Comparison of ENCODE assay signal across 21 cellular contexts in genomic region chr1:193013707-193014106, GRCh38. TPM values are rescaled to one million over a fixed set of nuclear protein-coding genes. Genes with fewer than 3 reads are reported as not detected.
DNase-seq lines count a peak whose midpoint lies in the region; ATAC-seq and TF ChIP-seq lines count a peak whose summit lies in the region.
"Had no signal": no experiment of that assay in that cellular context is flagged by ENCODE, and none has a peak within 500 bp of the region (broad histone marks: within the 10 kb centered on the region; RNA-seq: fewer than 3 reads in every experiment).

No MANE protein-coding gene starts in this region.

- no peaks in the 10 kb centered on the region for H3K79me2 ChIP-seq in PC-9 (ENCODE audit: low read depth)

- H3K9me3 ChIP-seq in right atrium auricular region = no peaks in the 10 kb centered on the region
- no peaks in the 10 kb centered on the region for H3K9me3 ChIP-seq in cardiac muscle cell (ENCODE audit: low read depth)
- H3K9me3 ChIP-seq in muscle layer of duodenum (ENCODE audit: control insufficient read depth in 1 of 2, low read length in 2 of 2) = no peaks in the 10 kb centered on the region
- H3K9me3 ChIP-seq in transverse colon = no peaks in the 10 kb centered on the region
- H3K9me3 ChIP-seq in uterus = no peaks in the 10 kb centered on the region
- H3K9me3 ChIP-seq in PC-9 (ENCODE audit: insufficient read depth, low read depth) = no peaks in the 10 kb centered on the region
- H3K9me3 ChIP-seq: A549, BLaER1 had no signal

- TF ChIP-seq POLR2A in transverse colon (IDR thresholded peaks at IDR 0.05) = no peak
- TF ChIP-seq POLR2A in uterus (IDR thresholded peaks at IDR 0.05) = no peak

- H3K27ac Mint-ChIP-seq in activated T-helper 2 cell treated with anti-CD3 and anti-CD28 coated beads, Interferon-gamma antibody, Interleukin-2, Interleukin-4, amounts not matched to agents 10 μg/mL and 5 μg/mL and 100 μg/mL, durations not matched to agents 14 hours and 24 hours and 36 hours = no peak overlapping the region
- H3K27ac Mint-ChIP-seq: CD8-positive, alpha-beta T cell had no signal

- intact Hi-C loops in Right ventricle myocardium superior (cut with DNase I) (no loop called here), transverse colon (cut with DNase I; ENCODE audit: low total_unique reads) (loop anchor here (2.0 kb wide), 1 partner anchor 205 kb away; the partner anchor contains the start of gene RGS2), uterus (cut with DNase I; ENCODE audit: low total_unique reads) (no loop called here), PC-9 (cut with micrococcal nuclease; ENCODE audit: unreplicated experiment) (loop anchor here (10.0 kb wide), 1 partner anchor 399 kb away; no protein-coding TSS in a partner anchor)
- intact Hi-C loops in activated T-helper 2 cell treated with anti-CD3 and anti-CD28 coated beads, Interferon-gamma antibody, Interleukin-2, Interleukin-4, amounts not matched to agents 10 μg/mL and 5 μg/mL and 100 μg/mL, durations not matched to agents 14 hours and 24 hours and 36 hours (cut with micrococcal nuclease) = no loop called here

- no peaks in the 10 kb centered on the region for H3K4me1 Mint-ChIP-seq in activated T-helper 2 cell treated with anti-CD3 and anti-CD28 coated beads, Interferon-gamma antibody, Interleukin-2, Interleukin-4, amounts not matched to agents 10 μg/mL and 5 μg/mL and 100 μg/mL, durations not matched to agents 14 hours and 24 hours and 36 hours (ENCODE audit: low read depth)

- no peak for TF ChIP-seq EP300 in transverse colon (IDR thresholded peaks at IDR 0.05; ENCODE audit: low read depth)

- no TSS peak for BruUV-seq in PC-9 (replicated peaks; lab: Mats Ljungman, UMichigan)

- no peaks in the 10 kb centered on the region for H3K27me3 Mint-ChIP-seq in activated T-helper 2 cell treated with anti-CD3 and anti-CD28 coated beads, Interferon-gamma antibody, Interleukin-2, Interleukin-4, amounts not matched to agents 10 μg/mL and 5 μg/mL and 100 μg/mL, durations not matched to agents 14 hours and 24 hours and 36 hours (ENCODE audit: low read depth)

- H3K27me3 ChIP-seq in right atrium auricular region (no peaks in the 10 kb centered on the region), cardiac muscle cell (no peaks in the 10 kb centered on the region), muscle layer of duodenum (ENCODE audit: low read depth, low read length) (no peaks in the 10 kb centered on the region), transverse colon (no peaks in the 10 kb centered on the region), uterus (no peaks in the 10 kb centered on the region), PC-9 (ENCODE audit: insufficient read depth, low read depth) (no peaks in the 10 kb centered on the region)
- H3K27me3 ChIP-seq: BLaER1 had no signal

- ATAC-seq in Right ventricle myocardium superior (ENCODE audit: poor library complexity) = peak; percentile 88
- ATAC-seq: A549; CD8-positive, alpha-beta T cell; HepG2; PC-3 had no signal

- H3K36me3 Mint-ChIP-seq in activated T-helper 2 cell treated with anti-CD3 and anti-CD28 coated beads, Interferon-gamma antibody, Interleukin-2, Interleukin-4, amounts not matched to agents 10 μg/mL and 5 μg/mL and 100 μg/mL, durations not matched to agents 14 hours and 24 hours and 36 hours (ENCODE audit: low read depth) = peaks cover 9% of the 10 kb centered on the region

- peaks cover 3% of the 10 kb centered on the region; the same call in 1 of the 2 replicates for H3F3A ChIP-seq in PC-9 (ENCODE audit: insufficient read depth, low read depth)

- no peaks in the 10 kb centered on the region for H4K20me1 ChIP-seq in PC-9 (ENCODE audit: insufficient read depth)
- H4K20me1 ChIP-seq: BLaER1 had no signal

- H3K27ac ChIP-seq in right atrium auricular region = peak overlapping the region in 1 of 2 donors; percentile 52
- peak overlapping the region; percentile 14 for H3K27ac ChIP-seq in cardiac muscle cell
- peak overlapping the region; percentile 11 for H3K27ac ChIP-seq in muscle layer of duodenum (ENCODE audit: low read length)
- peak overlapping the region; percentile 4 to 58 (median 50) for H3K27ac ChIP-seq in transverse colon
- peak overlapping the region in 1 of 2 donors; percentile 21 for H3K27ac ChIP-seq in uterus
- H3K27ac ChIP-seq in PC-9 = no peak overlapping the region
- H3K27ac ChIP-seq: A549, BLaER1, SK-N-MC had no signal

- no peaks in the 10 kb centered on the region for H3K36me3 ChIP-seq in right atrium auricular region
- peaks cover 5% of the 10 kb centered on the region for H3K36me3 ChIP-seq in cardiac muscle cell
- no peaks in the 10 kb centered on the region for H3K36me3 ChIP-seq in muscle layer of duodenum (ENCODE audit: control insufficient read depth in 1 of 2, insufficient read depth in 2 of 2, low read length in 2 of 2)
- H3K36me3 ChIP-seq in transverse colon = no peaks in the 10 kb centered on the region
- no peaks in the 10 kb centered on the region for H3K36me3 ChIP-seq in uterus
- 0 out of 2 replicates have a peak, but pooled peaks cover 7% of the 10 kb centered on the region for H3K36me3 ChIP-seq in PC-9 (ENCODE audit: low read depth)

- no peaks in the 10 kb centered on the region for H3K9me2 ChIP-seq in PC-9 (ENCODE audit: insufficient read depth)

- CTCF ChIA-PET in PC-9 (lab: Charles Lee) = no interaction called here

- DNase-seq in Right ventricle myocardium superior (no peak), right atrium auricular region (ENCODE audit: low spot score) (no peak), cardiac muscle cell (ENCODE audit: low read depth in 1 of 2, low spot score in 1 of 2) (no peak), transverse colon (no peak), uterus (no peak), PC-9 (no peak)
- DNase-seq in activated T-helper 2 cell treated with anti-CD3 and anti-CD28 coated beads, Interferon-gamma antibody, Interleukin-2, Interleukin-4, amounts not matched to agents 10 μg/mL and 5 μg/mL and 100 μg/mL, durations not matched to agents 14 hours and 24 hours and 36 hours (ENCODE audit: low spot score) = no peak
- DNase-seq: Calu3; CD8-positive, alpha-beta T cell; DMS79; KG1; NCI-H1417 treated with DMSO at 0.1 percent for 48 hours; NCI-H1930; NCI-H226; NCI-H524 treated with DMSO at 0.1 percent for 48 hours; PC-3 had no signal

- POLR2A ChIA-PET in PC-9 (lab: Charles Lee; ENCODE audit: unreplicated experiment) = no interaction called here

- TF ChIP-seq CTCF in right atrium auricular region (IDR thresholded peaks at IDR 0.05) (no peak), cardiac muscle cell (IDR thresholded peaks at IDR 0.05; ENCODE audit: low read depth, low read length) (no peak), transverse colon (IDR thresholded peaks at IDR 0.05) (no peak), uterus (IDR thresholded peaks at IDR 0.05) (no peak), PC-9 (conservative IDR thresholded peaks at IDR 0.05) (no peak)

- H2AFZ ChIP-seq in PC-9 = no peak overlapping the region

- H3K4me3 ChIP-seq in right atrium auricular region (no peak overlapping the region), cardiac muscle cell (no peak overlapping the region), muscle layer of duodenum (ENCODE audit: low read depth in 1 of 2, low read length in 2 of 2) (no peak overlapping the region), transverse colon (no peak overlapping the region), uterus (no peak overlapping the region), PC-9 (no peak overlapping the region)
- H3K4me3 ChIP-seq: A549, BLaER1, SK-N-MC had no signal

- H3K4me1 ChIP-seq in right atrium auricular region (no peaks in the 10 kb centered on the region), cardiac muscle cell (ENCODE audit: low read depth) (no peaks in the 10 kb centered on the region), muscle layer of duodenum (ENCODE audit: control insufficient read depth in 1 of 2, insufficient read depth in 2 of 2, low read length in 2 of 2) (no peaks in the 10 kb centered on the region), transverse colon (peaks cover 0 to 38% (median 13%) of the 10 kb centered on the region in 4 donors), uterus (no peaks in the 10 kb centered on the region), PC-9 (replicated peaks; ENCODE audit: insufficient read depth) (no peaks in the 10 kb centered on the region)
- H3K4me1 ChIP-seq: A549, BLaER1 had no signal

- H3K4me3 Mint-ChIP-seq in activated T-helper 2 cell treated with anti-CD3 and anti-CD28 coated beads, Interferon-gamma antibody, Interleukin-2, Interleukin-4, amounts not matched to agents 10 μg/mL and 5 μg/mL and 100 μg/mL, durations not matched to agents 14 hours and 24 hours and 36 hours (ENCODE audit: low read depth) = no peak overlapping the region
- H3K4me3 Mint-ChIP-seq: CD8-positive, alpha-beta T cell had no signal

- H3K4me2 ChIP-seq in PC-9 = no peak overlapping the region
- H3K4me2 ChIP-seq: A549, BLaER1 had no signal

- in situ Hi-C loops in transverse colon (cut with MboI; ENCODE audit: low pct_ligation_motif_present in 1 of 4, low pct_unique_long_range_greater_than_20kb in 1 of 4, low sequenced_read_pairs in 3 of 4) = loop anchor here (10.0 to 25.0 kb wide), 5 partner anchors 199 to 551 kb away; partner anchors contain the start of gene RGS2 (in 1 of the 4)

- no peaks in the 10 kb centered on the region for H3K9me3 Mint-ChIP-seq in activated T-helper 2 cell treated with anti-CD3 and anti-CD28 coated beads, Interferon-gamma antibody, Interleukin-2, Interleukin-4, amounts not matched to agents 10 μg/mL and 5 μg/mL and 100 μg/mL, durations not matched to agents 14 hours and 24 hours and 36 hours
- H3K9me3 Mint-ChIP-seq: CD8-positive, alpha-beta T cell had no signal

- 67% methylated on average over 7 of the region's 7 CpGs for WGBS in transverse colon (ENCODE audit: low coverage in 1 of 2), 2 donors

RNA-seq across cellular contexts. Expression of gene UCHL5, which starts 45.5 kb away (rescaled TPM):
- 42.3 TPM for total RNA-seq in Right ventricle myocardium superior
- total RNA-seq in right atrium auricular region = 10 to 100 TPM; 18.9 to 32.9 TPM
- total RNA-seq in cardiac muscle cell = 17.5 and 34.4 TPM in 2 replicates
- polyA plus RNA-seq in cardiac muscle cell = 42.5 and 49.6 TPM in 2 replicates
- total RNA-seq in transverse colon = 10 to 100 TPM; 13.7 to 35.0 (median 26.0) TPM
- 10 to 100 TPM in 3 of 4 donors, 1 to 10 TPM in 1; 7.4 to 40.9 (median 23.1) TPM for total RNA-seq in uterus
- 37.0 and 49.3 TPM in 2 replicates for total RNA-seq in PC-9 (2021)
- total RNA-seq in activated T-helper 2 cell treated with anti-CD3 and anti-CD28 coated beads, Interferon-gamma antibody, Interleukin-2, Interleukin-4, amounts not matched to agents 10 μg/mL and 5 μg/mL and 100 μg/mL, durations not matched to agents 14 hours and 24 hours and 36 hours = 77.6 and 78.5 TPM in 2 replicates

RNA-seq across cellular contexts. Expression of gene RO60, which starts 45.7 kb away (rescaled TPM):
- total RNA-seq in Right ventricle myocardium superior = 47.8 TPM
- 10 to 100 TPM; 58.9 to 64.4 TPM for total RNA-seq in right atrium auricular region
- 93.1 and 139 TPM in 2 replicates for total RNA-seq in cardiac muscle cell
- polyA plus RNA-seq in cardiac muscle cell = 106 and 171 TPM in 2 replicates
- 10 to 100 TPM; 11.6 to 67.2 (median 62.4) TPM for total RNA-seq in transverse colon
- 100 to 1,000 TPM in 2 of 4 donors, 10 to 100 TPM in 2; 68.9 to 290 (median 98.1) TPM for total RNA-seq in uterus
- 40.4 and 49.2 TPM in 2 replicates for total RNA-seq in PC-9 (2021)
- 71.4 and 72.7 TPM in 2 replicates for total RNA-seq in activated T-helper 2 cell treated with anti-CD3 and anti-CD28 coated beads, Interferon-gamma antibody, Interleukin-2, Interleukin-4, amounts not matched to agents 10 μg/mL and 5 μg/mL and 100 μg/mL, durations not matched to agents 14 hours and 24 hours and 36 hours

Comparison
In these comparisons a context has a peak if more than half of its experiments do, and no peak if none do; other contexts are left out.
1. intact Hi-C loops: an anchor here in transverse colon (2.0 kb wide) and PC-9 (10.0 kb wide); none called in Right ventricle myocardium superior, uterus and activated T-helper 2 cell treated with anti-CD3 and anti-CD28 coated beads, Interferon-gamma antibody, Interleukin-2, Interleukin-4, amounts not matched to agents 10 μg/mL and 5 μg/mL and 100 μg/mL, durations not matched to agents 14 hours and 24 hours and 36 hours.